In genomic region chr9:136693135-136693489, GRCh38 we compare ENCODE assay signal across 1 cellular context.
TF ChIP-seq lines count a peak whose summit lies in the region.

No MANE protein-coding gene starts in this region.

TF ChIP-seq in A549, 52 proteins besides CTCF, POLR2A, EP300 and RAD21:
- TF ChIP-seq FOSB (CRISPR knock-in tag; IDR thresholded peaks at IDR 0.05) (no peak), PBX3 (IDR thresholded peaks at IDR 0.05) (no peak), EHMT2 (IDR thresholded peaks at IDR 0.05; ENCODE audit: low read depth) (no peak), RARB (CRISPR knock-in tag; IDR thresholded peaks at IDR 0.05) (no peak), KDM1A (IDR thresholded peaks at IDR 0.05; ENCODE audit: low read depth) (no peak)
